1 cellular context compared by ENCODE assay signal in genomic region chr1:178630418-178630817, GRCh38.
TF ChIP-seq lines count a peak whose summit lies in the region.

No MANE protein-coding gene starts in this region.

TF ChIP-seq in HepG2, 621 proteins besides CTCF, POLR2A, EP300 and RAD21 (continued from another document and continues in another):
- TF ChIP-seq MTERF4 (CRISPR knock-in tag; IDR thresholded peaks at IDR 0.05) = no peak
- no peak for TF ChIP-seq SMARCE1 (IDR thresholded peaks at IDR 0.05; ENCODE audit: borderline replicate concordance)
- TF ChIP-seq ZNF644 (CRISPR knock-in tag; IDR thresholded peaks at IDR 0.05; ENCODE audit: low read depth) = 0 out of 2 replicates have a peak, but pooled peaks have one; percentile 19
- no peak for TF ChIP-seq SKI (IDR thresholded peaks at IDR 0.05; ENCODE audit: partially characterized antibody)
- no peak for TF ChIP-seq ZNF414 (CRISPR knock-in tag; IDR thresholded peaks at IDR 0.05)
- TF ChIP-seq NFRKB (IDR thresholded peaks at IDR 0.05) = no peak
- no peak for TF ChIP-seq AGO1 (IDR thresholded peaks at IDR 0.05; ENCODE audit: low read depth, low read length, poor library complexity, severe bottlenecking)
- no peak for TF ChIP-seq ZNF101 (CRISPR knock-in tag; IDR thresholded peaks at IDR 0.05; ENCODE audit: borderline replicate concordance, low read depth)
- no peak for TF ChIP-seq SMAD3 (CRISPR knock-in tag; IDR thresholded peaks at IDR 0.05)
- no peak for TF ChIP-seq TP53 (CRISPR knock-in tag; conservative IDR thresholded peaks at IDR 0.05)
- TF ChIP-seq GMEB1 (CRISPR knock-in tag; IDR thresholded peaks at IDR 0.05; ENCODE audit: borderline replicate concordance) = no peak
- no peak for TF ChIP-seq PITX1 (CRISPR knock-in tag; IDR thresholded peaks at IDR 0.05)
- TF ChIP-seq ZNF605 (CRISPR knock-in tag; IDR thresholded peaks at IDR 0.05) = no peak
- TF ChIP-seq SATB2 (CRISPR knock-in tag; IDR thresholded peaks at IDR 0.05) = no peak
- no peak for TF ChIP-seq ZNF678 (CRISPR knock-in tag; IDR thresholded peaks at IDR 0.05)
- no peak; the same call in 1 of the 2 replicates for TF ChIP-seq AHDC1 (CRISPR knock-in tag; IDR thresholded peaks at IDR 0.05; ENCODE audit: borderline replicate concordance)
- no peak for TF ChIP-seq ZNF441 (CRISPR knock-in tag; IDR thresholded peaks at IDR 0.05; ENCODE audit: borderline replicate concordance)
- TF ChIP-seq DBP (CRISPR knock-in tag; IDR thresholded peaks at IDR 0.05; ENCODE audit: not compliant biosample characterization) = no peak
- no peak for TF ChIP-seq NR1H2 (CRISPR knock-in tag; IDR thresholded peaks at IDR 0.05; ENCODE audit: borderline replicate concordance, low read depth)
- no peak for TF ChIP-seq ZNF780A (CRISPR knock-in tag; IDR thresholded peaks at IDR 0.05)
- TF ChIP-seq YY1 (IDR thresholded peaks at IDR 0.05; ENCODE audit: insufficient read depth, insufficient replicate concordance, low read depth, low read length) = no peak
- no peak for TF ChIP-seq ZNF34 (CRISPR knock-in tag; IDR thresholded peaks at IDR 0.05; ENCODE audit: borderline replicate concordance)
- no peak for TF ChIP-seq PATZ1 (CRISPR knock-in tag; IDR thresholded peaks at IDR 0.05)
- no peak for TF ChIP-seq ZNF354B (CRISPR knock-in tag; IDR thresholded peaks at IDR 0.05)
- TF ChIP-seq ZFY (CRISPR knock-in tag; IDR thresholded peaks at IDR 0.05) = no peak
- TF ChIP-seq ISL2 (CRISPR knock-in tag; IDR thresholded peaks at IDR 0.05) = no peak
- no peak for TF ChIP-seq NR2F1 (CRISPR knock-in tag; IDR thresholded peaks at IDR 0.05)
- TF ChIP-seq MATR3 (CRISPR knock-in tag; IDR thresholded peaks at IDR 0.05) = no peak
- TF ChIP-seq HOXA5 (CRISPR knock-in tag; IDR thresholded peaks at IDR 0.05) = no peak
- TF ChIP-seq ZNF687 (CRISPR knock-in tag; IDR thresholded peaks at IDR 0.05) = no peak
- no peak for TF ChIP-seq PRDM10 (CRISPR knock-in tag; IDR thresholded peaks at IDR 0.05; ENCODE audit: low read depth)
- no peak for TF ChIP-seq NCOA1 (CRISPR knock-in tag; IDR thresholded peaks at IDR 0.05)
- peak; percentile 63; the same call in 1 of the 2 replicates for TF ChIP-seq ZNF362 (CRISPR knock-in tag; IDR thresholded peaks at IDR 0.05; ENCODE audit: borderline replicate concordance)
- TF ChIP-seq ZNF276 (CRISPR knock-in tag; IDR thresholded peaks at IDR 0.05; ENCODE audit: low read depth) = no peak
- TF ChIP-seq FOXK2 (IDR thresholded peaks at IDR 0.05) = no peak
- TF ChIP-seq SPEN (CRISPR knock-in tag; IDR thresholded peaks at IDR 0.05; ENCODE audit: low read depth) = no peak
- TF ChIP-seq U2AF2 (IDR thresholded peaks at IDR 0.05; ENCODE audit: low read depth, low read length) = no peak
